Comparison of ENCODE assay signal across 1 cellular context in genomic region chr20:31678389-31679356, GRCh38.
TF ChIP-seq lines count a peak whose summit lies in the region.

No MANE protein-coding gene starts in this region.

TF ChIP-seq in IMR-90, 13 proteins besides CTCF, POLR2A, EP300 and RAD21 (continued from another document):
- TF ChIP-seq MAFK (IDR thresholded peaks at IDR 0.05; ENCODE audit: low read depth, low read length) (no peak), RFX5 (IDR thresholded peaks at IDR 0.05; ENCODE audit: low read depth, low read length) (no peak), SMC3 (IDR thresholded peaks at IDR 0.05; ENCODE audit: low read depth, low read length) (no peak)
